In the genomic region with DNA sequence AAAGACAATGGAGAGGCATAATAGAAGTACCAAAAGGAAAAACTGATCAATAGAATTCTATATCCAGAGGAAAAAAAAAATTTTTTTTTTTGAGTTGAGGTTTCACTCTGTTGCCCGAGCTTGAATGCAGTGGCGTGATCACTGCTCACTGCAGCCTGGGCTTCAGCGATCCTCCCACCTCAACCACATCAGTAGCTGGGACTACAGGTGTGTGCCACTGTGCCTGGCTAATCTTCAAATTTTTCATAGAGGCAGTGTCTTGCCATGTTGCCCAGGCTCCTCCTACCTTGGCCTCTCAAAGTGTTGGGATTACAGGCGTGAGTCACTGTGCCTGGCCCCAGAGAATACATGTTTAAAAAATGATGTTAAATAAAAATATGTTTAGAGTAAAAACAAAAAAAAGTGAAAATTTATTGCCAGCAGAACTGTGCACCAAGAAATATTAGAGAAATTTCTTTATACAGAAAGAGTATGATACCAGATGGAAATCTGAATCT, we compare ENCODE assay signal across 22 cellular contexts.
DNase-seq lines count a peak whose midpoint lies in the region; ATAC-seq and TF ChIP-seq lines count a peak whose summit lies in the region.
"Had no signal": no experiment of that assay in that cellular context is flagged by ENCODE, and none has a peak within 500 bp of the region (broad histone marks: within the 10 kb centered on the region; RNA-seq: fewer than 3 reads in every experiment).

No MANE protein-coding gene starts in this region.

- CTCF ChIA-PET in OCI-LY7 (lab: Charles Lee; ENCODE audit: unreplicated experiment) (no interaction called here), RWPE1 (lab: Yijun Ruan, JAX) (no interaction called here)

- H3K9me2 ChIP-seq in OCI-LY7 (ENCODE audit: insufficient read depth, low read length), result no peaks in the 10 kb centered on the region

- no peaks in the 10 kb centered on the region for H3K4me1 ChIP-seq in OCI-LY7 (ENCODE audit: insufficient read depth, low read length, poor library complexity, severe bottlenecking)

- H2AFZ ChIP-seq in OCI-LY7 (ENCODE audit: low read length), result no peak overlapping the region

- DNase-seq in M059J (ENCODE audit: low read depth), result peak; percentile 26
- peak; percentile 27 for DNase-seq in amniotic epithelial cell (ENCODE audit: low read depth)
- DNase-seq in fibroblast of peridontal ligament (ENCODE audit: extremely low read depth), result peak; percentile 8
- no peak for DNase-seq in OCI-LY7 (ENCODE audit: low spot score)
- DNase-seq in RWPE1 (ENCODE audit: low spot score), result no peak
- DNase-seq in cardiac septum (ENCODE audit: low spot score), result no peak
- DNase-seq: CD4-positive, CD25-positive, alpha-beta regulatory T cell; COR-L47; DMS79 treated with DMSO at 0.1 percent for 48 hours; HCEC 1CT; NCI-H1417; NCI-H1694 treated with DMSO at 0.1 percent for 48 hours; NCI-H2081 treated with DMSO at 0.1 percent for 48 hours; NCI-H2171 treated with DMSO at 0.1 percent for 48 hours; NCI-H524 treated with DMSO at 0.1 percent for 48 hours; NCI-H82; OCI-M1; SHP77; SW 1271 had no signal

- no TSS peak for BruUV-seq in OCI-LY7 (replicated peaks; lab: Mats Ljungman, UMichigan)

- no peak overlapping the region for H3K4me2 ChIP-seq in OCI-LY7 (ENCODE audit: low read length)
- H3K4me2 ChIP-seq: GM23338, KMS-11 had no signal

- no peak overlapping the region for H3K4me3 ChIP-seq in OCI-LY7 (ENCODE audit: low read depth, low read length, poor library complexity, severe bottlenecking)
- H3K4me3 ChIP-seq: GM23338 had no signal

- no peaks in the 10 kb centered on the region for H4K20me1 ChIP-seq in OCI-LY7 (ENCODE audit: insufficient read depth, low read length)

- H3K36me3 ChIP-seq in OCI-LY7 (ENCODE audit: insufficient read depth, low read length), result no peaks in the 10 kb centered on the region

- POLR2A ChIA-PET in OCI-LY7 (lab: Charles Lee), result no interaction called here
- POLR2A ChIA-PET in RWPE1 (lab: Yijun Ruan, JAX; ENCODE audit: low non-redundant PET), result no interaction called here

- H3K79me2 ChIP-seq in OCI-LY7 (ENCODE audit: insufficient read depth, low read depth, low read length), result no peaks in the 10 kb centered on the region

- H3K27ac ChIP-seq in OCI-LY7 (ENCODE audit: low read depth, low read length, poor library complexity, severe bottlenecking), result no peak overlapping the region
- H3K27ac ChIP-seq in RWPE1, result no peak overlapping the region
- H3K27ac ChIP-seq: KMS-11 had no signal

- intact Hi-C loops in OCI-LY7 (cut with micrococcal nuclease; ENCODE audit: unreplicated experiment) (no loop called here), cardiac septum (cut with DNase I) (no loop called here)

- TF ChIP-seq CTCF in OCI-LY7 (conservative IDR thresholded peaks at IDR 0.05; ENCODE audit: low read length) (no peak), RWPE1 (conservative IDR thresholded peaks at IDR 0.05; ENCODE audit: low read depth) (no peak)

- H3K9me3 ChIP-seq in OCI-LY7 (ENCODE audit: low read length), result no peaks in the 10 kb centered on the region

- no peak for ATAC-seq in GM18498 (IDR thresholded peaks at IDR 0.05; ENCODE audit: unreplicated experiment)
- ATAC-seq: GM23338 had no signal

Comparison
In these comparisons a context has a peak if more than half of its experiments do, and no peak if none do; other contexts are left out.
1. DNase-seq: peak in M059J (single experiment), amniotic epithelial cell (single experiment) and fibroblast of peridontal ligament (single experiment); none in OCI-LY7 (single experiment), RWPE1 (single experiment) and cardiac septum (single experiment).